ENCODE assay signal across 16 cellular contexts in genomic region chr14:101185081-101185835, GRCh38.
"Had no signal": no experiment of that assay in that cellular context is flagged by ENCODE, and none has a peak within 500 bp of the region (broad histone marks: within the 10 kb centered on the region; RNA-seq: fewer than 3 reads in every experiment).

No MANE protein-coding gene starts in this region.

- DNase-seq: activated CD4-positive, alpha-beta T cell treated with anti-CD3 and anti-CD28 coated beads for 1 hour; activated CD4-positive, alpha-beta T cell treated with anti-CD3 and anti-CD28 coated beads, Interleukin-2, amount 50 U/mL, for 48 hours; activated naive CD4-positive, alpha-beta T cell treated with Interleukin-2 at 50 U/mL for 16 hours; effector memory CD8-positive, alpha-beta T cell; hippocampal formation; lower lobe of right lung; nephron progenitor cell; SJCRH30; T-helper 9 cell; tibial artery had no signal

- H3K27ac Mint-ChIP-seq: dendritic cell treated with granulocyte-macrophage colony-stimulating factor and Interleukin-4, amounts not matched to agents 40 ng/mL and 50 ng/mL, for 4 days; effector memory CD8-positive, alpha-beta T cell; nephron progenitor cell; stimulated activated effector memory CD8-positive, alpha-beta T cell treated with anti-CD3 and anti-CD28 coated beads, Interleukin-12 subunit alpha, Interleukin-12 subunit beta, amount 100 ng/mL, for 72 hours had no signal

- H3K27me3 Mint-ChIP-seq: dendritic cell treated with granulocyte-macrophage colony-stimulating factor and Interleukin-4, amounts not matched to agents 40 ng/mL and 50 ng/mL, for 4 days had no signal

- H3K36me3 Mint-ChIP-seq: stimulated activated effector memory CD8-positive, alpha-beta T cell treated with anti-CD3 and anti-CD28 coated beads, Interleukin-12 subunit alpha, Interleukin-12 subunit beta, amount 100 ng/mL, for 72 hours had no signal

- H3K27ac ChIP-seq: lower lobe of right lung, pancreas, SJCRH30, skin epidermis, tibial artery had no signal

- H3K36me3 ChIP-seq: lower lobe of right lung, pancreas, SJCRH30, tibial artery had no signal

- H3K9me3 Mint-ChIP-seq: central memory CD8-positive, alpha-beta T cell; dendritic cell treated with granulocyte-macrophage colony-stimulating factor and Interleukin-4, amounts not matched to agents 40 ng/mL and 50 ng/mL, for 4 days; stimulated activated effector memory CD8-positive, alpha-beta T cell treated with anti-CD3 and anti-CD28 coated beads, Interleukin-12 subunit alpha, Interleukin-12 subunit beta, amount 100 ng/mL, for 72 hours had no signal

- H3K27me3 ChIP-seq: pancreas, SJCRH30 had no signal

- H3K4me1 Mint-ChIP-seq: central memory CD8-positive, alpha-beta T cell; stimulated activated effector memory CD8-positive, alpha-beta T cell treated with anti-CD3 and anti-CD28 coated beads, Interleukin-12 subunit alpha, Interleukin-12 subunit beta, amount 100 ng/mL, for 72 hours had no signal

- H3K4me3 Mint-ChIP-seq: central memory CD8-positive, alpha-beta T cell; dendritic cell treated with granulocyte-macrophage colony-stimulating factor and Interleukin-4, amounts not matched to agents 40 ng/mL and 50 ng/mL, for 4 days; effector memory CD8-positive, alpha-beta T cell; nephron progenitor cell; stimulated activated effector memory CD8-positive, alpha-beta T cell treated with anti-CD3 and anti-CD28 coated beads, Interleukin-12 subunit alpha, Interleukin-12 subunit beta, amount 100 ng/mL, for 72 hours had no signal

- H3K4me1 ChIP-seq: lower lobe of right lung, pancreas, SJCRH30, tibial artery had no signal

- H3K4me3 ChIP-seq: lower lobe of right lung, pancreas, SJCRH30, skin epidermis, tibial artery had no signal

- ATAC-seq: effector memory CD8-positive, alpha-beta T cell; lower lobe of right lung; pancreas; stimulated activated effector memory CD8-positive, alpha-beta T cell treated with anti-CD3 and anti-CD28 coated beads, Interleukin-12 subunit alpha, Interleukin-12 subunit beta, amount 100 ng/mL, for 72 hours had no signal

- FAIRE-seq: astrocyte, pancreas had no signal

- H3K9me3 ChIP-seq: pancreas, SJCRH30 had no signal
